8 cellular contexts compared by ENCODE assay signal in the genomic region with DNA sequence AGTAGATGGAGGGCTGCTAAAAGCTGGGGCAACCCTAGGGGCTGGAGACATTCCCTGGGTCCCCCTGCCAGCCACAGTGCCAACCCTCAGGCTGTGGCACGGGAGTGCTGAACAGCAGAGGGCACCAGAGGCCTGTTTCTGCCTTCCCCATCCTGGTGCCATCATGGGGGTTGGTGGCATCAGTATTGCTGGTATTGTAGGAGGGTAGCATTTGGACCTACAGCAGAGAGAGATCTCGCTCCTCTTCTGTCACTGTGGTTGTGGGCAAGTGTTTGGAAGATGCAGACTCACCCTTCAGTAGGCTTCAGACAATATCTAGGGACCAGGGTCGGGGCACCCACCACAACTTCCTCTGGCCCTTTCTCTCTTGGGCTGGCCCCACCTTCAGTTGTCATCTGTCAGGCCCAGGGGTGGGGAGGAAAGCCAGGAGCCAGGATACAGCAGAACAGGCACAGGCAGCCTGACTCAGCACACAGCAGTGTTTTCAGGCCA.
DNase-seq lines count a peak whose midpoint lies in the region; ATAC-seq, FAIRE-seq and TF ChIP-seq lines count a peak whose summit lies in the region.

No MANE protein-coding gene starts in this region.

- POLR2A ChIA-PET in BJ (lab: Charles Lee): no interaction called here
- POLR2A ChIA-PET in HCT116 (lab: Charles Lee): no interaction called here

- DNase-seq in BJ (ENCODE audit: low read depth): no peak
- DNase-seq in HCT116 (ENCODE audit: low read depth, low spot score): peak; percentile 15
- DNase-seq in RCC 7860 (ENCODE audit: low spot score): peak; percentile 20
- DNase-seq in activated T-helper 1 cell treated with anti-CD3 and anti-CD28 coated beads, Interleukin-12 subunit alpha, Interleukin-12 subunit beta, Interleukin-2, Interleukin-4 antibody, amounts not matched to agents 30 ng/mL and 10 ng/mL and 1 ng/mL, durations not matched to agents 14 hours and 24 hours and 36 hours (ENCODE audit: low spot score): peak; percentile 26
- no peak for DNase-seq in foreskin keratinocyte
- peak; percentile 45 to 95 (median 70) for DNase-seq in posterior cingulate gyrus
- peak; percentile 57 for DNase-seq in ureter (ENCODE audit: low spot score)

- peak; percentile 82 for TF ChIP-seq RAD21 in HCT116 (IDR thresholded peaks at IDR 0.05; ENCODE audit: low read depth)

- peak; percentile 94 for ATAC-seq in HCT116
- ATAC-seq in foreskin keratinocyte: peak; percentile 47
- ATAC-seq in HG03520 (IDR thresholded peaks at IDR 0.05; ENCODE audit: unreplicated experiment): no peak

- H3K27ac ChIP-seq in HCT116 (ENCODE audit: low read depth, low read length) (no peak overlapping the region), foreskin keratinocyte (no peak overlapping the region)

- H3K4me2 ChIP-seq in HCT116 (ENCODE audit: low read length): no peak overlapping the region

- peak; percentile 62 for TF ChIP-seq CTCF in BJ (IDR thresholded peaks at IDR 0.05; ENCODE audit: insufficient read depth, low read depth, low read length)
- peak; percentile 62 to 89 (median 83); a peak in 5 of 6 replicates for TF ChIP-seq CTCF in HCT116 (IDR thresholded peaks at IDR 0.05 in 2 of 3, conservative IDR thresholded peaks at IDR 0.05 in 1 of 3; ENCODE audit: borderline replicate concordance in 1 of 3, insufficient read depth in 1 of 3, low read depth in 2 of 3, low read length in 2 of 3)
- TF ChIP-seq CTCF in foreskin keratinocyte (conservative IDR thresholded peaks at IDR 0.05): peak; percentile 78

- no peaks in the 10 kb centered on the region for H3K9me3 Mint-ChIP-seq in activated T-helper 1 cell treated with anti-CD3 and anti-CD28 coated beads, Interleukin-12 subunit alpha, Interleukin-12 subunit beta, Interleukin-2, Interleukin-4 antibody, amounts not matched to agents 30 ng/mL and 10 ng/mL and 1 ng/mL, durations not matched to agents 14 hours and 24 hours and 36 hours

- CTCF ChIA-PET in BJ (lab: Yijun Ruan, JAX) (interaction anchor here (0.9 to 1.9 kb wide), 7 partner anchors 10 to 910 kb away, joined by 3 to 9 read pairs (median 4); no protein-coding TSS in a partner anchor), HCT116 (lab: Charles Lee) (interaction anchor here (0.7 to 1.4 kb wide), 6 partner anchors 98 to 929 kb away, joined by 3 to 4 read pairs (median 3); no protein-coding TSS in a partner anchor)

- H3K9ac ChIP-seq in HCT116 (ENCODE audit: low read length): no peak overlapping the region

- H2AFZ ChIP-seq in HCT116 (ENCODE audit: low read depth, low read length, poor library complexity, severe bottlenecking): no peak overlapping the region

- H3K36me3 ChIP-seq in BJ (ENCODE audit: control insufficient read depth, insufficient read depth, low read length): no peaks in the 10 kb centered on the region
- no peaks in the 10 kb centered on the region for H3K36me3 ChIP-seq in HCT116 (ENCODE audit: control insufficient read depth in 1 of 2, insufficient read depth in 2 of 2, low read length in 2 of 2)

- H4K20me1 ChIP-seq in HCT116 (ENCODE audit: insufficient read depth): no peaks in the 10 kb centered on the region

- no peaks in the 10 kb centered on the region for H3K4me1 ChIP-seq in HCT116 (ENCODE audit: control insufficient read depth in 1 of 2, insufficient read depth in 2 of 2, low read length in 2 of 2)
- no peaks in the 10 kb centered on the region for H3K4me1 ChIP-seq in foreskin keratinocyte

- intact Hi-C loops in HCT116 (cut with micrococcal nuclease): loop anchor here (1.0 to 5.0 kb wide), 3 partner anchors 99 to 912 kb away; no protein-coding TSS in a partner anchor
- intact Hi-C loops in activated T-helper 1 cell treated with anti-CD3 and anti-CD28 coated beads, Interleukin-12 subunit alpha, Interleukin-12 subunit beta, Interleukin-2, Interleukin-4 antibody, amounts not matched to agents 30 ng/mL and 10 ng/mL and 1 ng/mL, durations not matched to agents 14 hours and 24 hours and 36 hours (cut with micrococcal nuclease): loop anchor here (1.0 to 10.0 kb wide), 6 partner anchors 101 to 1139 kb away; no protein-coding TSS in a partner anchor
- intact Hi-C loops in posterior cingulate gyrus (cut with DNase I): loop anchor here (5.0 kb wide), 3 partner anchors 521 to 911 kb away; partner anchors contain the start of gene TLE3

- BruUV-seq in HCT116 (replicated peaks; lab: Mats Ljungman, UMichigan): no TSS peak

- TF ChIP-seq POLR2A in HCT116 (IDR thresholded peaks at IDR 0.05; ENCODE audit: borderline replicate concordance, extremely low read depth, insufficient read depth, insufficient read length): no peak

- RAD21 ChIA-PET in HCT116 (lab: Charles Lee; ENCODE audit: low non-redundant PET in 1 of 2, low total read pairs in 2 of 2, uncharacterized antibody in 2 of 2, unreplicated experiment in 2 of 2): no interaction called here

- no peak overlapping the region for H3K27ac Mint-ChIP-seq in activated T-helper 1 cell treated with anti-CD3 and anti-CD28 coated beads, Interleukin-12 subunit alpha, Interleukin-12 subunit beta, Interleukin-2, Interleukin-4 antibody, amounts not matched to agents 30 ng/mL and 10 ng/mL and 1 ng/mL, durations not matched to agents 14 hours and 24 hours and 36 hours

- H3K27me3 Mint-ChIP-seq in activated T-helper 1 cell treated with anti-CD3 and anti-CD28 coated beads, Interleukin-12 subunit alpha, Interleukin-12 subunit beta, Interleukin-2, Interleukin-4 antibody, amounts not matched to agents 30 ng/mL and 10 ng/mL and 1 ng/mL, durations not matched to agents 14 hours and 24 hours and 36 hours (ENCODE audit: insufficient read depth): peaks cover 5% of the 10 kb centered on the region

- no peak overlapping the region for H3K4me3 Mint-ChIP-seq in activated T-helper 1 cell treated with anti-CD3 and anti-CD28 coated beads, Interleukin-12 subunit alpha, Interleukin-12 subunit beta, Interleukin-2, Interleukin-4 antibody, amounts not matched to agents 30 ng/mL and 10 ng/mL and 1 ng/mL, durations not matched to agents 14 hours and 24 hours and 36 hours

- H3K9me3 ChIP-seq in HCT116 (ENCODE audit: control insufficient read depth in 1 of 2, insufficient read depth in 1 of 2, low read depth in 1 of 2, low read length in 2 of 2): no peaks in the 10 kb centered on the region

- no peak for FAIRE-seq in RCC 7860 (lab: Jason Lieb, UNC)

- no peaks in the 10 kb centered on the region for H3K36me3 Mint-ChIP-seq in activated T-helper 1 cell treated with anti-CD3 and anti-CD28 coated beads, Interleukin-12 subunit alpha, Interleukin-12 subunit beta, Interleukin-2, Interleukin-4 antibody, amounts not matched to agents 30 ng/mL and 10 ng/mL and 1 ng/mL, durations not matched to agents 14 hours and 24 hours and 36 hours (ENCODE audit: low read depth)

- no peaks in the 10 kb centered on the region for H3K9me2 ChIP-seq in HCT116 (ENCODE audit: insufficient read depth)

- peaks cover 16% of the 10 kb centered on the region for H3K27me3 ChIP-seq in BJ (ENCODE audit: control insufficient read depth, insufficient read depth, low read length)
- peaks cover 5% of the 10 kb centered on the region; the same call in 1 of the 2 replicates for H3K27me3 ChIP-seq in HCT116 (ENCODE audit: insufficient read depth, low read length)
- peaks cover 69% of the 10 kb centered on the region for H3K27me3 ChIP-seq in foreskin keratinocyte

- H3K4me1 Mint-ChIP-seq in activated T-helper 1 cell treated with anti-CD3 and anti-CD28 coated beads, Interleukin-12 subunit alpha, Interleukin-12 subunit beta, Interleukin-2, Interleukin-4 antibody, amounts not matched to agents 30 ng/mL and 10 ng/mL and 1 ng/mL, durations not matched to agents 14 hours and 24 hours and 36 hours (ENCODE audit: low read depth): peaks cover 35% of the 10 kb centered on the region

- no peak overlapping the region for H3K4me3 ChIP-seq in BJ (ENCODE audit: low read depth, low read length)
- H3K4me3 ChIP-seq in HCT116 (replicated peaks in 1 of 2; ENCODE audit: low read depth in 1 of 2, low read length in 2 of 2): no peak overlapping the region

- no peaks in the 10 kb centered on the region for H3K79me2 ChIP-seq in HCT116 (ENCODE audit: insufficient read depth, low read length)

TF ChIP-seq in HCT116, 20 proteins besides CTCF, POLR2A, EP300 and RAD21 (continues in another document):
- TF ChIP-seq REST (IDR thresholded peaks at IDR 0.05; ENCODE audit: low read depth): no peak
- no peak for TF ChIP-seq SIN3A (IDR thresholded peaks at IDR 0.05; ENCODE audit: low read depth)
- no peak for TF ChIP-seq ZNF274 (IDR thresholded peaks at IDR 0.05; ENCODE audit: low read depth, low read length)

Comparison
In these comparisons a context has a peak if more than half of its experiments do, and no peak if none do; other contexts are left out.
1. DNase-seq: peak in HCT116 (single experiment), RCC 7860 (single experiment), activated T-helper 1 cell treated with anti-CD3 and anti-CD28 coated beads, Interleukin-12 subunit alpha, Interleukin-12 subunit beta, Interleukin-2, Interleukin-4 antibody, amounts not matched to agents 30 ng/mL and 10 ng/mL and 1 ng/mL, durations not matched to agents 14 hours and 24 hours and 36 hours (single experiment), posterior cingulate gyrus (10 of 10) and ureter (single experiment); none in BJ (single experiment) and foreskin keratinocyte (0 of 2).
2. Peak in every context shown above with its lines, with median percentiles within 50 percentile points of each other: CTCF ChIP-seq.